ENCODE assay signal across 9 cellular contexts in the genomic region with DNA sequence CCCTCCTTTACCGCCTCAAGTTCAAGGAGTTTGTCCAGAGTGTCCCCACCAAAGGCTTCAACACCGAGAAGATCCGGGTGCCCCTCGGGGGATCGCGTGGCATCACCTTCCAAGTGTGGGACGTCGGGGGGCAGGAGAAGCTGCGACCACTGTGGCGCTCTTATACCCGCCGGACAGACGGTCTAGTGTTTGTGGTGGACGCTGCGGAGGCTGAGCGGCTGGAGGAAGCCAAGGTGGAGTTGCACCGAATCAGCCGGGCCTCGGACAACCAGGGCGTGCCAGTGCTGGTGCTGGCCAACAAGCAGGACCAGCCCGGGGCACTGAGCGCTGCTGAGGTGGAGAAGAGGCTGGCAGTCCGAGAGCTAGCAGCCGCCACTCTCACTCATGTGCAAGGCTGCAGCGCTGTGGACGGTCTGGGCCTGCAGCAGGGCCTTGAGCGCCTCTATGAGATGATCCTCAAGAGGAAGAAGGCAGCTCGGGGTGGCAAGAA. TPM values are rescaled to one million over a fixed set of nuclear protein-coding genes. Genes with fewer than 3 reads are reported as not detected.
DNase-seq lines count a peak whose midpoint lies in the region; ATAC-seq and TF ChIP-seq lines count a peak whose summit lies in the region.
"Had no signal": no experiment of that assay in that cellular context is flagged by ENCODE, and none has a peak within 500 bp of the region (broad histone marks: within the 10 kb centered on the region; RNA-seq: fewer than 3 reads in every experiment).

No MANE protein-coding gene starts in this region.

- peaks cover 0 to 2% of the 10 kb centered on the region in 2 donors for H3K36me3 Mint-ChIP-seq in CD4-positive, alpha-beta memory T cell
- no peaks in the 10 kb centered on the region for H3K36me3 Mint-ChIP-seq in T-cell

- ATAC-seq in T-cell (replicated peaks in 1 of 4) (no peak), omental fat pad (ENCODE audit: low FRiP score) (peak; percentile 21), HG03460 (IDR thresholded peaks at IDR 0.05; ENCODE audit: unreplicated experiment) (no peak), HG03196 (IDR thresholded peaks at IDR 0.05; ENCODE audit: unreplicated experiment) (no peak)

- no peaks in the 10 kb centered on the region for H3K27me3 Mint-ChIP-seq in CD4-positive, alpha-beta memory T cell
- no peaks in the 10 kb centered on the region for H3K27me3 Mint-ChIP-seq in T-cell

- POLR2A ChIA-PET in CD4-positive, alpha-beta memory T cell (lab: Charles Lee; ENCODE audit: partially characterized antibody), result interaction anchor here (0.6 to 10.4 kb wide), 7 partner anchors 12 to 435 kb away, joined by 3 to 136 read pairs (median 57); a partner anchor contains a TSS
- POLR2A ChIA-PET in T-cell (lab: Charles Lee), result interaction anchor here in 1 of 2 donors (1.5 kb wide), 1 partner anchor 39 kb away, joined by 9 read pairs; no protein-coding TSS in a partner anchor

- no peak overlapping the region for H2AFZ ChIP-seq in fibroblast of lung (ENCODE audit: low read length)

- H3K9ac ChIP-seq in fibroblast of lung (ENCODE audit: insufficient read depth, low read length), result no peak overlapping the region

- CTCF ChIA-PET in CD4-positive, alpha-beta memory T cell (lab: Charles Lee; ENCODE audit: partially characterized antibody), result interaction anchor here (10.4 kb wide), 1 partner anchor 84 kb away, joined by 178 read pairs; a partner anchor contains a TSS
- CTCF ChIA-PET in T-cell (lab: Charles Lee), result interaction anchor here in 1 of 2 donors (1.0 to 1.2 kb wide), 2 partner anchors 84 to 114 kb away, joined by 3 to 6 read pairs; a partner anchor contains a TSS

- no peak overlapping the region for H3K4me3 ChIP-seq in CD4-positive, alpha-beta memory T cell (ENCODE audit: low read length in 2 of 2)
- H3K4me3 ChIP-seq in fibroblast of lung (replicated peaks in 1 of 4; ENCODE audit: control extremely low read depth in 1 of 4, insufficient read depth in 1 of 4, low read depth in 3 of 4, low read length in 4 of 4), result peak overlapping the region; percentile 42 to 76 (median 60)

- peak overlapping the region; percentile 91 to 95 (median 94) for H3K4me3 Mint-ChIP-seq in CD4-positive, alpha-beta memory T cell
- H3K4me3 Mint-ChIP-seq in T-cell, result peak overlapping the region; percentile 89 to 94 (median 89)

- DNase-seq in CD4-positive, alpha-beta memory T cell, result no peak
- no peak for DNase-seq in T-cell
- no peak for DNase-seq in fibroblast of lung (ENCODE audit: low read depth in 2 of 2)
- no peak for DNase-seq in omental fat pad (ENCODE audit: low spot score)
- no peak for DNase-seq in UCSD-AML1 (lab: John Stamatoyannopoulos, UW; ENCODE audit: unreplicated experiment)
- no peak for DNase-seq in effector CD4-positive, alpha-beta T cell
- DNase-seq: retina had no signal

- no peak for TF ChIP-seq CTCF in fibroblast of lung (conservative IDR thresholded peaks at IDR 0.05 in 1 of 2, IDR thresholded peaks at IDR 0.05 in 1 of 2; ENCODE audit: low read depth in 1 of 2, low read length in 2 of 2)
- no peak for TF ChIP-seq CTCF in omental fat pad (IDR thresholded peaks at IDR 0.05)

- H3K9me3 ChIP-seq in CD4-positive, alpha-beta memory T cell (ENCODE audit: control insufficient read depth in 1 of 2, low read length in 2 of 2), result no peaks in the 10 kb centered on the region
- H3K9me3 ChIP-seq in fibroblast of lung (ENCODE audit: control insufficient read depth, insufficient read depth, low read depth, low read length), result no peaks in the 10 kb centered on the region

- H3K4me1 Mint-ChIP-seq in CD4-positive, alpha-beta memory T cell, result peaks cover 21 to 54% (median 39%) of the 10 kb centered on the region in 4 donors
- peaks cover 33 to 46% (median 33%) of the 10 kb centered on the region in 3 donors for H3K4me1 Mint-ChIP-seq in T-cell

- intact Hi-C loops in CD4-positive, alpha-beta memory T cell (cut with micrococcal nuclease), result no loop called here

- no peaks in the 10 kb centered on the region for H3K27me3 ChIP-seq in CD4-positive, alpha-beta memory T cell (ENCODE audit: insufficient read depth, low read length)
- no peaks in the 10 kb centered on the region for H3K27me3 ChIP-seq in fibroblast of lung (ENCODE audit: control insufficient read depth, insufficient read depth, low read length)

- H3K27ac ChIP-seq in CD4-positive, alpha-beta memory T cell (ENCODE audit: low read depth, low read length), result no peak overlapping the region
- H3K27ac ChIP-seq in fibroblast of lung (ENCODE audit: insufficient read depth, low read length), result no peak overlapping the region

- peak overlapping the region; percentile 91 for H3K4me2 ChIP-seq in fibroblast of lung (ENCODE audit: extremely low read depth, insufficient read depth, low read length)

- H4K20me1 ChIP-seq in fibroblast of lung (ENCODE audit: control insufficient read depth, extremely low read depth, insufficient read depth, low read length), result no peaks in the 10 kb centered on the region

- no peaks in the 10 kb centered on the region for H3K9me3 Mint-ChIP-seq in CD4-positive, alpha-beta memory T cell
- H3K9me3 Mint-ChIP-seq in T-cell, result no peaks in the 10 kb centered on the region

- peak overlapping the region in 6 of 7 donors; percentile 43 to 95 (median 93) for H3K27ac Mint-ChIP-seq in CD4-positive, alpha-beta memory T cell
- no peak overlapping the region for H3K27ac Mint-ChIP-seq in T-cell

- peaks cover 17% of the 10 kb centered on the region for H3K79me2 ChIP-seq in fibroblast of lung (ENCODE audit: control insufficient read depth, insufficient read depth, low read length)

- H3K4me1 ChIP-seq in CD4-positive, alpha-beta memory T cell (ENCODE audit: insufficient read depth, low read length), result peaks cover 38% of the 10 kb centered on the region
- H3K4me1 ChIP-seq in fibroblast of lung (ENCODE audit: control insufficient read depth, extremely low read depth, insufficient read depth, low read length), result peaks cover 9% of the 10 kb centered on the region

- H3K36me3 ChIP-seq in CD4-positive, alpha-beta memory T cell (ENCODE audit: insufficient read depth, low read length), result no peaks in the 10 kb centered on the region
- peaks cover 2% of the 10 kb centered on the region for H3K36me3 ChIP-seq in fibroblast of lung (ENCODE audit: control insufficient read depth, insufficient read depth, low read length)

RNA-seq across cellular contexts. Expression of a gene that starts 1.1 kb away (rescaled TPM):
- total RNA-seq in CD4-positive, alpha-beta memory T cell, result 1 to 10 TPM; 1.5 to 1.6 TPM
- polyA plus RNA-seq in CD4-positive, alpha-beta memory T cell, result 1 to 10 TPM; 2.3 to 6.8 TPM
- 1 to 10 TPM; 1.3 to 2.9 (median 2.4) TPM for total RNA-seq in T-cell
- total RNA-seq in fibroblast of lung, result 46.4 and 60.6 TPM in 2 replicates
- 12.5 and 14.0 TPM in 2 replicates for polyA plus RNA-seq in fibroblast of lung
- polyA plus RNA-seq in fibroblast of lung (2012), result 12.3 and 14.6 TPM in 2 replicates
- 10.4 and 17.2 TPM in 2 replicates for polyA minus RNA-seq in fibroblast of lung (ENCODE audit: low replicate concordance)
- 10 to 100 TPM; 11.8 to 42.8 (median 27.1) TPM for total RNA-seq in omental fat pad

Comparison
In these comparisons a context has a peak if more than half of its experiments do, and no peak if none do; other contexts are left out.
1. H3K4me3 ChIP-seq: peak in fibroblast of lung (4 of 4); none in CD4-positive, alpha-beta memory T cell (0 of 2).
2. H3K27ac Mint-ChIP-seq: peak in CD4-positive, alpha-beta memory T cell (6 of 7); none in T-cell (0 of 2).